8 cellular contexts compared by ENCODE assay signal in genomic region chr13:109787135-109787954, GRCh38. TPM values are rescaled to one million over a fixed set of nuclear protein-coding genes. Genes with fewer than 3 reads are reported as not detected.
DNase-seq lines count a peak whose midpoint lies in the region; ATAC-seq, FAIRE-seq and TF ChIP-seq lines count a peak whose summit lies in the region.

No MANE protein-coding gene starts in this region.

- H3K27me3 ChIP-seq in DND-41 (ENCODE audit: insufficient read depth, low read length, poor library complexity) (no peaks in the 10 kb centered on the region), WERI-Rb-1 (ENCODE audit: insufficient read depth, low read depth, severe bottlenecking) (no peaks in the 10 kb centered on the region), tibial nerve (no peaks in the 10 kb centered on the region)

- H3K9ac ChIP-seq in DND-41 (ENCODE audit: low read depth, low read length) = no peak overlapping the region

- H3K4me3 ChIP-seq in DND-41 (ENCODE audit: low read depth in 1 of 2, low read length in 2 of 2) = no peak overlapping the region
- H3K4me3 ChIP-seq in WERI-Rb-1 (ENCODE audit: low read depth, low read length) = peak overlapping the region; percentile 99
- H3K4me3 ChIP-seq in mesodermal cell (ENCODE audit: extremely low read depth, insufficient read depth, low read length, poor library complexity, severe bottlenecking) = peak overlapping the region; percentile 68
- peak overlapping the region; percentile 65 to 85 (median 76) for H3K4me3 ChIP-seq in tibial nerve

- peak overlapping the region; percentile 56 to 69 for H3K4me3 Mint-ChIP-seq in effector memory CD8-positive, alpha-beta T cell

- no peak overlapping the region for H2AFZ ChIP-seq in DND-41 (ENCODE audit: low read depth, low read length)

- no peak for DNase-seq in DND-41
- DNase-seq in H54 (ENCODE audit: insufficient read length, low spot score) = peak; percentile 73
- peak; percentile 77 to 97 (median 92) for DNase-seq in NCI-H1417 (lab: John Stamatoyannopoulos, UW)
- peak; percentile 69 for DNase-seq in WERI-Rb-1
- DNase-seq in effector memory CD8-positive, alpha-beta T cell = no peak
- no peak for DNase-seq in tibial nerve (ENCODE audit: low spot score in 2 of 2)
- no peak for DNase-seq in GM19240 (ENCODE audit: insufficient read length, low spot score)

- peaks cover 0 to 1% of the 10 kb centered on the region in 2 donors for H3K9me3 Mint-ChIP-seq in effector memory CD8-positive, alpha-beta T cell

- H3K36me3 Mint-ChIP-seq in effector memory CD8-positive, alpha-beta T cell (ENCODE audit: insufficient read depth) = peaks cover 22% of the 10 kb centered on the region

- H3K27ac ChIP-seq in DND-41 (ENCODE audit: low read length) (peak overlapping the region; percentile 53), WERI-Rb-1 (peak overlapping the region; percentile 95), mesodermal cell (ENCODE audit: low read depth, low read length, severe bottlenecking) (no peak overlapping the region), tibial nerve (peak overlapping the region; percentile 91 to 95 (median 93))

- H3K36me3 ChIP-seq in DND-41 (ENCODE audit: insufficient read depth, low read length) = no peaks in the 10 kb centered on the region
- peaks cover 25% of the 10 kb centered on the region for H3K36me3 ChIP-seq in WERI-Rb-1
- H3K36me3 ChIP-seq in mesodermal cell (ENCODE audit: control insufficient read depth, insufficient read depth, low read length) = peaks cover 8% of the 10 kb centered on the region
- H3K36me3 ChIP-seq in tibial nerve = peaks cover 6 to 21% (median 15%) of the 10 kb centered on the region in 3 donors

- H3K9me3 ChIP-seq in DND-41 (ENCODE audit: insufficient read depth, low read length, severe bottlenecking) (no peaks in the 10 kb centered on the region), WERI-Rb-1 (ENCODE audit: severe bottlenecking) (no peaks in the 10 kb centered on the region), mesodermal cell (ENCODE audit: control insufficient read depth, low read length) (no peaks in the 10 kb centered on the region), tibial nerve (no peaks in the 10 kb centered on the region)

- 0 to 1% methylated on average over 58 to 76 of the region's 86 CpGs for WGBS in mesodermal cell (ENCODE audit: insufficient coverage in 2 of 2), 2 experiments
- 2% methylated on average over 27 to 63 of the region's 86 CpGs for WGBS in tibial nerve, 2 donors

- H3K4me2 ChIP-seq in DND-41 (ENCODE audit: insufficient read depth, low read length) = no peak overlapping the region

- peaks cover 0 to 8% of the 10 kb centered on the region in 2 donors for H3K27me3 Mint-ChIP-seq in effector memory CD8-positive, alpha-beta T cell

- no peaks in the 10 kb centered on the region for H3K79me2 ChIP-seq in DND-41 (ENCODE audit: insufficient read depth, low read length)

- no peak for ATAC-seq in DND-41 (ENCODE audit: insufficient read depth, low read depth)
- no peak for ATAC-seq in effector memory CD8-positive, alpha-beta T cell (replicated peaks)

- peaks cover 50% of the 10 kb centered on the region for H3K4me1 ChIP-seq in DND-41 (ENCODE audit: insufficient read depth, low read length)
- H3K4me1 ChIP-seq in mesodermal cell (ENCODE audit: control insufficient read depth, insufficient read depth, low read length, poor library complexity, severe bottlenecking) = peaks cover 2% of the 10 kb centered on the region
- peaks cover 0 to 44% (median 15%) of the 10 kb centered on the region in 4 donors for H3K4me1 ChIP-seq in tibial nerve

- peaks cover 0 to 3% of the 10 kb centered on the region in 2 donors for H3K4me1 Mint-ChIP-seq in effector memory CD8-positive, alpha-beta T cell (ENCODE audit: low read depth in 2 of 2)

- no peaks in the 10 kb centered on the region for H4K20me1 ChIP-seq in DND-41 (ENCODE audit: insufficient read depth, low read length)

- FAIRE-seq in H54 (lab: Jason Lieb, UNC) = peak; percentile 65

- no peak for TF ChIP-seq POLR2A in H54 (IDR thresholded peaks at IDR 0.05; ENCODE audit: low read depth, low read length)
- TF ChIP-seq POLR2A in tibial nerve (IDR thresholded peaks at IDR 0.05) = peak in 1 of 2 donors; percentile 45

- TF ChIP-seq CTCF in DND-41 (IDR thresholded peaks at IDR 0.05; ENCODE audit: borderline replicate concordance, extremely low read depth, low read length, poor library complexity, severe bottlenecking) = no peak
- TF ChIP-seq CTCF in WERI-Rb-1 (IDR thresholded peaks at IDR 0.05; ENCODE audit: low read depth, low read length) = no peak
- TF ChIP-seq CTCF in tibial nerve (IDR thresholded peaks at IDR 0.05) = no peak

- TF ChIP-seq EP300 in tibial nerve (IDR thresholded peaks at IDR 0.05) = no peak

- no peak overlapping the region for H3K27ac Mint-ChIP-seq in effector memory CD8-positive, alpha-beta T cell

RNA-seq across cellular contexts. Expression of gene IRS2, which starts 1.0 kb away (rescaled TPM):
- polyA plus RNA-seq in mesodermal cell (2013, experiment 1 of 2) = 6.9 TPM
- polyA plus RNA-seq in mesodermal cell (2013, experiment 2 of 2) = 5.5 TPM
- total RNA-seq in tibial nerve = 10 to 100 TPM; 38.3 to 60.9 (median 42.4) TPM

Comparison
In these comparisons a context has a peak if more than half of its experiments do, and no peak if none do; other contexts are left out.
1. DNase-seq: peak in H54 (single experiment), NCI-H1417 (3 of 3) and WERI-Rb-1 (single experiment); none in DND-41 (single experiment), effector memory CD8-positive, alpha-beta T cell (0 of 3), tibial nerve (0 of 2) and GM19240 (single experiment).
2. H3K4me3 ChIP-seq: peak in WERI-Rb-1 (single experiment), mesodermal cell (single experiment) and tibial nerve (4 of 4); none in DND-41 (0 of 2).